In the genomic region with DNA sequence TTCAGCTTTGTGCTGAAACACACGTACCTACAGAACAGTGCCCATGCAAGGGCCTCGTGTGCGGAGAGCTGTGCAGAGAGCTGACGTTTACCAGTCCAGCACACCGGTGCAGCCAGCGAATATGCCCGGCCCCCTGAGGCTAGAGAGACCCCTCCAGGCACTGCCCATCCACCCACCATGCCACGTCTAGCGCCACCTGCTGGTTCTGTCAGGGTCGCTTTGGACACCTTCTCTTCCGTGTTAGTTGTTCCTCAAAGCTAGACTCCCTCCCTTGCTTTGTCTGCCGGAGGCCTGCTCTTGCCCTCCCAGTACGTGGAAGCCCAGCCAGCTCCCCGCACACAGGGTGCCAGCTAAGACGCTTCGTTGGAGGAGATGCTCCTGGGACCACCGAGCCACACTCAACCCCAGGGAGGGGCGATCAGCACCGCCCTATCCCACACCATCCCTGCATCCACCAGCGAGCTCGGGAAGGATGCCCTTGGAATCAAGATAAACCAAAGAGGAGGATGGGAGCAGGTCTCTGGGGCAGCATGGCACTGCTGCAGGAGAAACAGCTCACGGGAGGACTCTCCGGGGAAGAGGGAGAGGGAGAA, we compare ENCODE assay signal across 8 cellular contexts. TPM values are rescaled to one million over a fixed set of nuclear protein-coding genes. Genes with fewer than 3 reads are reported as not detected.
A peak's percentile ranks its signal among the peaks of the same experiment; 100 is the strongest.
DNase-seq lines count a peak whose midpoint lies in the region; ATAC-seq lines count a peak whose summit lies in the region.

No MANE protein-coding gene starts in this region.

- no peaks in the 10 kb centered on the region for H3K9me3 ChIP-seq in NT2/D1 (ENCODE audit: insufficient read depth, low read length)

- no peaks in the 10 kb centered on the region for H3K27me3 Mint-ChIP-seq in activated naive CD4-positive, alpha-beta T cell treated with anti-CD3 and anti-CD28 coated beads for 36 hours (ENCODE audit: low read depth)

- peak; percentile 66 for DNase-seq in GM03348 (ENCODE audit: low spot score)
- peak; percentile 42 for DNase-seq in NT2/D1 (ENCODE audit: low read depth, low spot score)
- DNase-seq in activated naive CD4-positive, alpha-beta T cell treated with anti-CD3 and anti-CD28 coated beads for 36 hours = peak; percentile 60
- DNase-seq in iPS-NIHi7 (ENCODE audit: extremely low spot score) = peak; percentile 80
- peak; percentile 15 to 18 for DNase-seq in stimulated activated CD8-positive, alpha-beta memory T cell treated with anti-CD3 and anti-CD28 coated beads, Interleukin-2, amount 100 ng/mL, for 1 hour (ENCODE audit: low read depth in 2 of 2)

- no peak overlapping the region for H3K27ac Mint-ChIP-seq in activated naive CD4-positive, alpha-beta T cell treated with anti-CD3 and anti-CD28 coated beads for 36 hours

- H3K9ac ChIP-seq in NT2/D1 (ENCODE audit: insufficient read length, low read depth) = no peak overlapping the region

- H3K4me3 Mint-ChIP-seq in activated naive CD4-positive, alpha-beta T cell treated with anti-CD3 and anti-CD28 coated beads for 36 hours = no peak overlapping the region

- no peaks in the 10 kb centered on the region for H3K36me3 ChIP-seq in NT2/D1 (ENCODE audit: insufficient read depth, insufficient read length, low read length)

- H3K9me3 Mint-ChIP-seq in activated naive CD4-positive, alpha-beta T cell treated with anti-CD3 and anti-CD28 coated beads for 36 hours = no peaks in the 10 kb centered on the region

- peaks cover 10% of the 10 kb centered on the region for H3K36me3 Mint-ChIP-seq in activated naive CD4-positive, alpha-beta T cell treated with anti-CD3 and anti-CD28 coated beads for 36 hours (ENCODE audit: low read depth)

- H3K4me1 ChIP-seq in NT2/D1 (ENCODE audit: insufficient read depth, insufficient read length) = peaks cover 2% of the 10 kb centered on the region

- H3K27me3 ChIP-seq in NT2/D1 (ENCODE audit: insufficient read depth, insufficient read length) = no peaks in the 10 kb centered on the region

- CTCF ChIA-PET in activated naive CD4-positive, alpha-beta T cell treated with anti-CD3 and anti-CD28 coated beads for 36 hours (lab: Charles Lee) = interaction anchor here (0.5 to 2.7 kb wide), 11 partner anchors 10 to 871 kb away, joined by 3 to 15 read pairs (median 4); no protein-coding TSS in a partner anchor

- intact Hi-C loops in activated naive CD4-positive, alpha-beta T cell treated with anti-CD3 and anti-CD28 coated beads for 36 hours (cut with micrococcal nuclease) = loop anchor here (2.0 kb wide), 1 partner anchor 166 kb away; no protein-coding TSS in a partner anchor

- no peaks in the 10 kb centered on the region for H3K4me1 Mint-ChIP-seq in activated naive CD4-positive, alpha-beta T cell treated with anti-CD3 and anti-CD28 coated beads for 36 hours (ENCODE audit: low read depth)

- ATAC-seq in HG02840 (IDR thresholded peaks at IDR 0.05; ENCODE audit: low FRiP score, unreplicated experiment) (no peak), GM18861 (IDR thresholded peaks at IDR 0.05; ENCODE audit: unreplicated experiment) (no peak), HG03439 (IDR thresholded peaks at IDR 0.05; ENCODE audit: unreplicated experiment) (no peak)

- H3K4me3 ChIP-seq in NT2/D1 (ENCODE audit: insufficient read length, low read depth) = no peak overlapping the region

RNA-seq across cellular contexts. Expression of a gene that starts 43.4 kb away (rescaled TPM):
- 10 to 100 TPM; 15.3 to 16.1 TPM for total RNA-seq in activated naive CD4-positive, alpha-beta T cell treated with anti-CD3 and anti-CD28 coated beads for 36 hours

RNA-seq across cellular contexts. Expression of a gene that starts 47.0 kb away (rescaled TPM):
- total RNA-seq in activated naive CD4-positive, alpha-beta T cell treated with anti-CD3 and anti-CD28 coated beads for 36 hours = 1 to 10 TPM; 6.2 to 7.3 TPM

Comparison
In these comparisons a context has a peak if more than half of its experiments do, and no peak if none do; other contexts are left out.
1. DNase-seq: peak in every context shown above with its lines; median percentile 80 in iPS-NIHi7; 66 in GM03348; 60 in activated naive CD4-positive, alpha-beta T cell treated with anti-CD3 and anti-CD28 coated beads for 36 hours; 42 in NT2/D1; 16 in stimulated activated CD8-positive, alpha-beta memory T cell treated with anti-CD3 and anti-CD28 coated beads, Interleukin-2, amount 100 ng/mL, for 1 hour.